In genomic region chr2:113755690-113756063, GRCh38 we compare ENCODE assay signal across 8 cellular contexts. TPM values are rescaled to one million over a fixed set of nuclear protein-coding genes. Genes with fewer than 3 reads are reported as not detected.
DNase-seq lines count a peak whose midpoint lies in the region; TF ChIP-seq lines count a peak whose summit lies in the region.

No MANE protein-coding gene starts in this region.

- no peaks in the 10 kb centered on the region for H3K9me3 ChIP-seq in mammary epithelial cell (replicated peaks; ENCODE audit: insufficient read depth, low read length)
- no peaks in the 10 kb centered on the region for H3K9me3 ChIP-seq in transverse colon

- intact Hi-C loops in mammary epithelial cell (cut with micrococcal nuclease) = loop anchor here (1.0 to 5.0 kb wide), 4 partner anchors 87 to 159 kb away; no protein-coding TSS in a partner anchor
- intact Hi-C loops in lower leg skin (cut with DNase I; ENCODE audit: low total_unique reads) = loop anchor here (10.0 kb wide), 1 partner anchor 129 kb away; no protein-coding TSS in a partner anchor
- intact Hi-C loops in transverse colon (cut with DNase I; ENCODE audit: low total_unique reads) = loop anchor here (5.0 kb wide), 1 partner anchor 137 kb away; the partner anchor contains the start of gene ACTR3

- no peaks in the 10 kb centered on the region for H4K20me1 ChIP-seq in mammary epithelial cell (ENCODE audit: insufficient read depth, low read length)

- peak overlapping the region; percentile 95 for H2AFZ ChIP-seq in mammary epithelial cell (ENCODE audit: low read depth, low read length)

- peak overlapping the region; percentile 94 for H3K4me2 ChIP-seq in mammary epithelial cell (ENCODE audit: insufficient read depth, low read depth, low read length)

- BruUV-seq in mammary epithelial cell (replicated peaks; lab: Mats Ljungman, UMichigan) = no TSS peak

- CTCF ChIA-PET in mammary epithelial cell (lab: Charles Lee; ENCODE audit: low non-redundant PET) = no interaction called here

- dilution Hi-C loops in mammary epithelial cell (cut with HindIII; ENCODE audit: low sequenced_read_pairs) = no loop called here

- peak overlapping the region; percentile 87 for H3K27ac ChIP-seq in mammary epithelial cell (ENCODE audit: insufficient read depth, low read depth, low read length)
- peak overlapping the region; percentile 93 to 97 (median 94) for H3K27ac ChIP-seq in transverse colon

- H3K4me1 ChIP-seq in mammary epithelial cell (ENCODE audit: insufficient read depth, low read length) (peaks cover 8% of the 10 kb centered on the region), transverse colon (peaks cover 6 to 32% (median 24%) of the 10 kb centered on the region in 4 donors)

- TF ChIP-seq POLR2A in lower leg skin (IDR thresholded peaks at IDR 0.05) (no peak), transverse colon (IDR thresholded peaks at IDR 0.05) (no peak)

- peak; percentile 50 for DNase-seq in NCI-H2171 treated with DMSO at 0.1 percent for 48 hours (lab: John Stamatoyannopoulos, UW)
- no peak for DNase-seq in NCI-H2171 (lab: John Stamatoyannopoulos, UW)
- DNase-seq in NCI-H146 treated with DMSO at 0.1 percent for 48 hours (lab: John Stamatoyannopoulos, UW; ENCODE audit: unreplicated experiment) = peak; percentile 27
- DNase-seq in mammary epithelial cell = peak; percentile 31
- DNase-seq in lower leg skin (ENCODE audit: low spot score in 2 of 2) = no peak
- DNase-seq in transverse colon = peak; percentile 11
- DNase-seq in kidney tubule cell (ENCODE audit: low spot score) = no peak
- DNase-seq in stimulated activated CD8-positive, alpha-beta memory T cell treated with anti-CD3 and anti-CD28 coated beads, Interleukin-4, amount 100 ng/mL, for 48 hours = no peak

- H3K4me3 ChIP-seq in mammary epithelial cell (replicated peaks in 1 of 3; ENCODE audit: insufficient read depth in 1 of 3, low read depth in 2 of 3, low read length in 3 of 3) (peak overlapping the region; percentile 89 to 93 (median 91)), lower leg skin (ENCODE audit: low read depth, poor library complexity, severe bottlenecking) (peak overlapping the region; percentile 94), transverse colon (peak overlapping the region; percentile 69 to 84 (median 84))

- no peak for TF ChIP-seq EP300 in transverse colon (IDR thresholded peaks at IDR 0.05; ENCODE audit: low read depth)

- 0% methylated on average over 8 of the region's 9 CpGs for WGBS in mammary epithelial cell (ENCODE audit: low coverage, missing lambda C conversion rate)
- 1% methylated on average over 9 of the region's 9 CpGs for WGBS in lower leg skin, 2 donors
- WGBS in transverse colon (ENCODE audit: low coverage in 1 of 2), 2 donors = 0% methylated on average over 9 of the region's 9 CpGs; no CpG with 5 or more reads in 1 of the 2 donors

- TF ChIP-seq CTCF in mammary epithelial cell (conservative IDR thresholded peaks at IDR 0.05 in 1 of 2, IDR thresholded peaks at IDR 0.05 in 1 of 2; ENCODE audit: extremely low read depth in 1 of 2, insufficient read depth in 1 of 2, low read depth in 1 of 2, low read length in 2 of 2) (no peak), lower leg skin (IDR thresholded peaks at IDR 0.05) (no peak), transverse colon (IDR thresholded peaks at IDR 0.05) (no peak)

- peak overlapping the region; percentile 92 for H3K9ac ChIP-seq in mammary epithelial cell (ENCODE audit: insufficient read depth, low read length)

- H3K36me3 ChIP-seq in mammary epithelial cell (ENCODE audit: insufficient read depth, low read length) (no peaks in the 10 kb centered on the region), transverse colon (peaks cover 0 to 11% (median 5%) of the 10 kb centered on the region in 4 donors)

- peaks cover 51% of the 10 kb centered on the region for H3K79me2 ChIP-seq in mammary epithelial cell (ENCODE audit: insufficient read depth, low read length)

- H3K27me3 ChIP-seq in mammary epithelial cell (ENCODE audit: insufficient read depth, low read length) (no peaks in the 10 kb centered on the region), transverse colon (no peaks in the 10 kb centered on the region)

- in situ Hi-C loops in mammary epithelial cell (cut with MboI; ENCODE audit: low sequenced_read_pairs in 2 of 2) (loop anchor here (5.0 to 10.0 kb wide), 2 partner anchors 132 to 139 kb away; partner anchors contain the start of gene ACTR3 (in 1 of the 2)), transverse colon (cut with MboI; ENCODE audit: low pct_ligation_motif_present in 1 of 4, low pct_unique_long_range_greater_than_20kb in 1 of 4, low sequenced_read_pairs in 3 of 4) (loop anchor here (5.0 to 25.0 kb wide), 5 partner anchors 129 to 782 kb away; no protein-coding TSS in a partner anchor)

RNA-seq across cellular contexts. Expression of gene SLC35F5, which starts 0.8 kb away (rescaled TPM):
- total RNA-seq in mammary epithelial cell (100 to 1,000 TPM in 1 of 2 donors, 10 to 100 TPM in 1; 66.7 to 148 TPM), lower leg skin (100 to 1,000 TPM in 1 of 4 donors, 10 to 100 TPM in 3; 75.1 to 126 (median 81.9) TPM), transverse colon (100 to 1,000 TPM in 3 of 4 donors, 10 to 100 TPM in 1; 83.2 to 165 (median 128) TPM)
- 33.5 TPM for polyA plus RNA-seq in mammary epithelial cell
- polyA minus RNA-seq in mammary epithelial cell = 74.5 TPM

Comparison
In these comparisons a context has a peak if more than half of its experiments do, and no peak if none do; other contexts are left out.
1. DNase-seq: peak in NCI-H2171 treated with DMSO at 0.1 percent for 48 hours (single experiment), NCI-H146 treated with DMSO at 0.1 percent for 48 hours (single experiment), mammary epithelial cell (single experiment) and transverse colon (single experiment); none in NCI-H2171 (single experiment), lower leg skin (0 of 2), kidney tubule cell (single experiment) and stimulated activated CD8-positive, alpha-beta memory T cell treated with anti-CD3 and anti-CD28 coated beads, Interleukin-4, amount 100 ng/mL, for 48 hours (single experiment).
2. Peak in every context shown above with its lines, with median percentiles within 50 percentile points of each other: H3K4me3 ChIP-seq.